ENCODE assay signal across 13 cellular contexts in genomic region chr17:77779711-77780539, GRCh38.
DNase-seq lines count a peak whose midpoint lies in the region; ATAC-seq and TF ChIP-seq lines count a peak whose summit lies in the region.
"Had no signal": no experiment of that assay in that cellular context is flagged by ENCODE, and none has a peak within 500 bp of the region (broad histone marks: within the 10 kb centered on the region; RNA-seq: fewer than 3 reads in every experiment).

No MANE protein-coding gene starts in this region.

- H3K4me1 ChIP-seq in left lung (peaks cover 5 to 9% of the 10 kb centered on the region in 2 donors), thoracic aorta (ENCODE audit: control insufficient read depth in 1 of 2, low read depth in 2 of 2) (peaks cover 19 to 45% of the 10 kb centered on the region in 2 donors), Peyer's patch (peaks cover 0 to 8% (median 0%) of the 10 kb centered on the region in 4 donors)

- no peak for TF ChIP-seq POLR2A in Peyer's patch (IDR thresholded peaks at IDR 0.05)

- H3K27ac ChIP-seq in left lung = no peak overlapping the region
- H3K27ac ChIP-seq in thoracic aorta = peak overlapping the region; percentile 82 to 87
- no peak overlapping the region for H3K27ac ChIP-seq in brain microvascular endothelial cell
- H3K27ac ChIP-seq in Peyer's patch = peak overlapping the region in 1 of 4 donors; percentile 71
- H3K27ac ChIP-seq: SK-N-MC had no signal

- H3K36me3 ChIP-seq in left lung (no peaks in the 10 kb centered on the region), thoracic aorta (no peaks in the 10 kb centered on the region), brain microvascular endothelial cell (replicated peaks) (no peaks in the 10 kb centered on the region), Peyer's patch (no peaks in the 10 kb centered on the region)
- H3K36me3 ChIP-seq: spleen had no signal

- intact Hi-C loops in left lung (cut with DNase I) = no loop called here

- no peaks in the 10 kb centered on the region for H3K9me3 ChIP-seq in left lung
- no peaks in the 10 kb centered on the region for H3K9me3 ChIP-seq in thoracic aorta
- no peaks in the 10 kb centered on the region for H3K9me3 ChIP-seq in Peyer's patch
- H3K9me3 ChIP-seq: spleen had no signal

- TF ChIP-seq CTCF in left lung (IDR thresholded peaks at IDR 0.05) (no peak), thoracic aorta (IDR thresholded peaks at IDR 0.05) (no peak), brain microvascular endothelial cell (IDR thresholded peaks at IDR 0.05; ENCODE audit: low read depth, low read length, missing control alignments) (no peak), Peyer's patch (IDR thresholded peaks at IDR 0.05) (no peak)

- peak; percentile 53 for DNase-seq in M059J (ENCODE audit: low read depth)
- peak; percentile 44 for DNase-seq in cerebellar cortex (ENCODE audit: low spot score)
- DNase-seq in left lung = peak in 1 of 2 donors; percentile 62
- DNase-seq in thoracic aorta (ENCODE audit: low spot score) = no peak
- no peak for DNase-seq in brain microvascular endothelial cell
- no peak for DNase-seq in Peyer's patch
- DNase-seq: amniotic stem cell, IMR-90, NCI-H345, spleen had no signal

- in situ Hi-C loops in brain microvascular endothelial cell (cut with HindIII; ENCODE audit: low pct_ligation_motif_present, low sequenced_read_pairs) = no loop called here

- H3K4me3 ChIP-seq in left lung = no peak overlapping the region
- H3K4me3 ChIP-seq in thoracic aorta = peak overlapping the region; percentile 54
- no peak overlapping the region for H3K4me3 ChIP-seq in brain microvascular endothelial cell (ENCODE audit: low read depth, low read length)
- no peak overlapping the region for H3K4me3 ChIP-seq in Peyer's patch
- H3K4me3 ChIP-seq: SK-N-MC, spleen had no signal

- ATAC-seq in left lung (peak; percentile 35), thoracic aorta (ENCODE audit: insufficient number of reproducible peaks, low FRiP score, low read depth) (peak; percentile 31), HG03354 (IDR thresholded peaks at IDR 0.05; ENCODE audit: poor library complexity, severe bottlenecking, unreplicated experiment) (no peak), GM21360 (IDR thresholded peaks at IDR 0.05; ENCODE audit: unreplicated experiment) (no peak)

- peaks cover 0 to 32% of the 10 kb centered on the region in 2 donors for H3K27me3 ChIP-seq in left lung
- H3K27me3 ChIP-seq in thoracic aorta (replicated peaks; ENCODE audit: insufficient read depth) = no peaks in the 10 kb centered on the region
- peaks cover 21% of the 10 kb centered on the region for H3K27me3 ChIP-seq in brain microvascular endothelial cell (replicated peaks)
- H3K27me3 ChIP-seq in Peyer's patch = no peaks in the 10 kb centered on the region

Comparison
In these comparisons a context has a peak if more than half of its experiments do, and no peak if none do; other contexts are left out.
1. DNase-seq: peak in M059J (single experiment) and cerebellar cortex (single experiment); none in thoracic aorta (single experiment), brain microvascular endothelial cell (single experiment) and Peyer's patch (0 of 3).
2. ATAC-seq: peak in left lung (single experiment) and thoracic aorta (single experiment); none in HG03354 (single experiment) and GM21360 (single experiment).
3. H3K27ac ChIP-seq: peak in thoracic aorta (2 of 2); none in left lung (0 of 2) and brain microvascular endothelial cell (single experiment).